8 cellular contexts compared by ENCODE assay signal in genomic region chr10:32210306-32211045, GRCh38.
DNase-seq lines count a peak whose midpoint lies in the region; ATAC-seq, FAIRE-seq and TF ChIP-seq lines count a peak whose summit lies in the region.

No MANE protein-coding gene starts in this region.

- DNase-seq in CD4-positive, CD25-positive, alpha-beta regulatory T cell = peak in 2 of 3 donors; percentile 8 to 15
- DNase-seq in H54 (ENCODE audit: insufficient read length, low spot score) (peak; percentile 42), RKO (ENCODE audit: low spot score) (peak; percentile 75), fibroblast of the aortic adventitia (ENCODE audit: low read depth) (peak; percentile 77), retinal pigment epithelial cell (ENCODE audit: low read depth) (no peak), T-helper 17 cell (no peak)

- peaks cover 2 to 19% (median 4%) of the 10 kb centered on the region in 4 donors for H3K4me1 Mint-ChIP-seq in CD4-positive, CD25-positive, alpha-beta regulatory T cell
- H3K4me1 Mint-ChIP-seq in T-helper 17 cell = peaks cover 3% of the 10 kb centered on the region

- H3K4me3 Mint-ChIP-seq in CD4-positive, CD25-positive, alpha-beta regulatory T cell = no peak overlapping the region
- no peak overlapping the region for H3K4me3 Mint-ChIP-seq in T-helper 17 cell

- H3K36me3 ChIP-seq in CD4-positive, CD25-positive, alpha-beta regulatory T cell (ENCODE audit: control insufficient read depth, insufficient read depth, low read length) = no peaks in the 10 kb centered on the region

- H3K27me3 ChIP-seq in CD4-positive, CD25-positive, alpha-beta regulatory T cell (ENCODE audit: control insufficient read depth, insufficient read depth, low read length) = no peaks in the 10 kb centered on the region

- no peak overlapping the region for H3K4me3 ChIP-seq in CD4-positive, CD25-positive, alpha-beta regulatory T cell (ENCODE audit: low read depth, low read length)
- H3K4me3 ChIP-seq in fibroblast of the aortic adventitia (ENCODE audit: low read depth, low read length) (no peak overlapping the region), retinal pigment epithelial cell (ENCODE audit: low read length) (no peak overlapping the region)

- peak; percentile 64 for TF ChIP-seq CTCF in fibroblast of the aortic adventitia (IDR thresholded peaks at IDR 0.05; ENCODE audit: insufficient read depth, low read length)
- TF ChIP-seq CTCF in retinal pigment epithelial cell (conservative IDR thresholded peaks at IDR 0.05; ENCODE audit: low read depth, low read length) = peak; percentile 49

- H3K27ac ChIP-seq in CD4-positive, CD25-positive, alpha-beta regulatory T cell (ENCODE audit: insufficient read depth, low read length, poor library complexity, severe bottlenecking) = no peak overlapping the region

- TF ChIP-seq POLR2A in H54 (IDR thresholded peaks at IDR 0.05; ENCODE audit: low read depth, low read length) = no peak

- H3K27ac Mint-ChIP-seq in CD4-positive, CD25-positive, alpha-beta regulatory T cell = peak overlapping the region in 1 of 3 donors; percentile 36
- H3K27ac Mint-ChIP-seq in T-helper 17 cell = no peak overlapping the region

- peaks cover 16% of the 10 kb centered on the region for H3K27me3 Mint-ChIP-seq in CD4-positive, CD25-positive, alpha-beta regulatory T cell
- H3K27me3 Mint-ChIP-seq in T-helper 17 cell = peaks cover 4% of the 10 kb centered on the region

- no peaks in the 10 kb centered on the region for H3K4me1 ChIP-seq in CD4-positive, CD25-positive, alpha-beta regulatory T cell (ENCODE audit: control insufficient read depth, insufficient read depth, low read length, poor library complexity, severe bottlenecking)

- FAIRE-seq in H54 (lab: Jason Lieb, UNC) = peak; percentile 27

- H3K36me3 Mint-ChIP-seq in CD4-positive, CD25-positive, alpha-beta regulatory T cell = no peaks in the 10 kb centered on the region
- H3K36me3 Mint-ChIP-seq in T-helper 17 cell (ENCODE audit: low read depth) = no peaks in the 10 kb centered on the region

- H3K9me3 Mint-ChIP-seq in CD4-positive, CD25-positive, alpha-beta regulatory T cell = no peaks in the 10 kb centered on the region

- peak in 1 of 2 donors; percentile 42 for ATAC-seq in CD4-positive, CD25-positive, alpha-beta regulatory T cell (ENCODE audit: low read depth in 2 of 2)
- no peak for ATAC-seq in T-helper 17 cell
- no peak for ATAC-seq in GM21515 (IDR thresholded peaks at IDR 0.05; ENCODE audit: unreplicated experiment)
- ATAC-seq in HG03354 (IDR thresholded peaks at IDR 0.05; ENCODE audit: poor library complexity, severe bottlenecking, unreplicated experiment) = no peak

- no peaks in the 10 kb centered on the region for H3K9me3 ChIP-seq in CD4-positive, CD25-positive, alpha-beta regulatory T cell (ENCODE audit: control insufficient read depth in 2 of 2, low read length in 2 of 2)
- no peaks in the 10 kb centered on the region for H3K9me3 ChIP-seq in T-helper 17 cell (ENCODE audit: control insufficient read depth, low read length, poor library complexity, severe bottlenecking)

Comparison
In these comparisons a context has a peak if more than half of its experiments do, and no peak if none do; other contexts are left out.
1. DNase-seq: peak in CD4-positive, CD25-positive, alpha-beta regulatory T cell (2 of 3), H54 (single experiment), RKO (single experiment) and fibroblast of the aortic adventitia (single experiment); none in retinal pigment epithelial cell (single experiment) and T-helper 17 cell (0 of 3).